ENCODE assay signal across 10 cellular contexts in genomic region chr16:87949071-87949744, GRCh38. TPM values are rescaled to one million over a fixed set of nuclear protein-coding genes. Genes with fewer than 3 reads are reported as not detected.
DNase-seq lines count a peak whose midpoint lies in the region; ATAC-seq, FAIRE-seq and TF ChIP-seq lines count a peak whose summit lies in the region.
"Had no signal": no experiment of that assay in that cellular context is flagged by ENCODE, and none has a peak within 500 bp of the region (broad histone marks: within the 10 kb centered on the region; RNA-seq: fewer than 3 reads in every experiment).

No MANE protein-coding gene starts in this region.

- H3K9me3 Mint-ChIP-seq in activated T-cell treated with anti-CD3 and anti-CD28 coated beads, Interleukin-2, amount 50 U/mL, for 4 hours, result no peaks in the 10 kb centered on the region
- no peaks in the 10 kb centered on the region for H3K9me3 Mint-ChIP-seq in stimulated activated effector memory CD8-positive, alpha-beta T cell treated with anti-CD3 and anti-CD28 coated beads, Interleukin-12 subunit alpha, Interleukin-12 subunit beta, amount 100 ng/mL, for 72 hours

- H3K36me3 ChIP-seq in kidney (ENCODE audit: control insufficient read depth in 1 of 2, insufficient read depth in 2 of 2, low read length in 2 of 2), result no peaks in the 10 kb centered on the region

- peaks cover 30% of the 10 kb centered on the region for H3K4me1 Mint-ChIP-seq in activated T-cell treated with anti-CD3 and anti-CD28 coated beads, Interleukin-2, amount 50 U/mL, for 4 hours (ENCODE audit: low read depth)
- H3K4me1 Mint-ChIP-seq in T-helper 17 cell, result peaks cover 23% of the 10 kb centered on the region
- H3K4me1 Mint-ChIP-seq in stimulated activated effector memory CD8-positive, alpha-beta T cell treated with anti-CD3 and anti-CD28 coated beads, Interleukin-12 subunit alpha, Interleukin-12 subunit beta, amount 100 ng/mL, for 72 hours, result peaks cover 28% of the 10 kb centered on the region

- H3K27ac Mint-ChIP-seq in T-helper 17 cell, result no peak overlapping the region
- no peak overlapping the region for H3K27ac Mint-ChIP-seq in stimulated activated effector memory CD8-positive, alpha-beta T cell treated with anti-CD3 and anti-CD28 coated beads, Interleukin-12 subunit alpha, Interleukin-12 subunit beta, amount 100 ng/mL, for 72 hours

- H3K9ac ChIP-seq in kidney (ENCODE audit: low read length in 2 of 2), result no peak overlapping the region

- TF ChIP-seq CTCF in kidney (IDR thresholded peaks at IDR 0.05; ENCODE audit: borderline replicate concordance, extremely low read depth, insufficient read depth), result no peak

- intact Hi-C loops in kidney (cut with DNase I), result no loop called here

- no peak overlapping the region for H3K4me3 ChIP-seq in kidney (ENCODE audit: low read length in 2 of 2)

- H3K9me3 ChIP-seq in T-helper 17 cell (ENCODE audit: control insufficient read depth, low read length, poor library complexity, severe bottlenecking), result no peaks in the 10 kb centered on the region
- H3K9me3 ChIP-seq in kidney (ENCODE audit: control insufficient read depth in 1 of 2, low read length in 2 of 2), result no peaks in the 10 kb centered on the region

- ATAC-seq in activated T-cell treated with anti-CD3 and anti-CD28 coated beads, Interleukin-2, amount 50 U/mL, for 4 hours, result no peak
- ATAC-seq in T-helper 17 cell, result no peak
- no peak for ATAC-seq in stimulated activated effector memory CD8-positive, alpha-beta T cell treated with anti-CD3 and anti-CD28 coated beads, Interleukin-12 subunit alpha, Interleukin-12 subunit beta, amount 100 ng/mL, for 72 hours
- ATAC-seq in GM19397 (IDR thresholded peaks at IDR 0.05; ENCODE audit: unreplicated experiment), result no peak
- ATAC-seq: left ventricle myocardium superior had no signal

- FAIRE-seq in kidney (lab: Jason Lieb, UNC), result no peak

- no peak for DNase-seq in activated T-cell treated with anti-CD3 and anti-CD28 coated beads, Interleukin-2, amount 50 U/mL, for 4 hours
- DNase-seq in activated T-cell treated with anti-CD3 and anti-CD28 coated beads, Interleukin-2, amount 50 U/mL, for 1 hour, result no peak
- DNase-seq in T-helper 17 cell (no peak), kidney (peak; percentile 55), DMS 273 treated with DMSO at 0.1 percent for 48 hours (lab: John Stamatoyannopoulos, UW) (no peak), iPS-NIHi7 (ENCODE audit: extremely low spot score) (no peak)
- no peak for DNase-seq in stimulated activated effector memory CD8-positive, alpha-beta T cell treated with anti-CD3 and anti-CD28 coated beads, Interleukin-12 subunit alpha, Interleukin-12 subunit beta, amount 100 ng/mL, for 72 hours (ENCODE audit: low spot score in 2 of 2)
- DNase-seq: left ventricle myocardium superior, T1000 had no signal

- H3K4me3 Mint-ChIP-seq in activated T-cell treated with anti-CD3 and anti-CD28 coated beads, Interleukin-2, amount 50 U/mL, for 4 hours, result peak overlapping the region; percentile 31
- H3K4me3 Mint-ChIP-seq in T-helper 17 cell, result peak overlapping the region; percentile 19
- H3K4me3 Mint-ChIP-seq in stimulated activated effector memory CD8-positive, alpha-beta T cell treated with anti-CD3 and anti-CD28 coated beads, Interleukin-12 subunit alpha, Interleukin-12 subunit beta, amount 100 ng/mL, for 72 hours, result peak overlapping the region; percentile 8

- peak overlapping the region in 1 of 2 donors; percentile 23 for H3K27ac ChIP-seq in kidney (ENCODE audit: low read depth in 2 of 2, low read length in 2 of 2)

- peaks cover 3% of the 10 kb centered on the region for H3K27me3 Mint-ChIP-seq in activated T-cell treated with anti-CD3 and anti-CD28 coated beads, Interleukin-2, amount 50 U/mL, for 4 hours (ENCODE audit: low read depth)
- H3K27me3 Mint-ChIP-seq in T-helper 17 cell, result peaks cover 13% of the 10 kb centered on the region

- H3K36me3 Mint-ChIP-seq in activated T-cell treated with anti-CD3 and anti-CD28 coated beads, Interleukin-2, amount 50 U/mL, for 4 hours (ENCODE audit: insufficient read depth), result peaks cover 15% of the 10 kb centered on the region
- H3K36me3 Mint-ChIP-seq in T-helper 17 cell (ENCODE audit: low read depth), result peaks cover 10% of the 10 kb centered on the region
- H3K36me3 Mint-ChIP-seq in stimulated activated effector memory CD8-positive, alpha-beta T cell treated with anti-CD3 and anti-CD28 coated beads, Interleukin-12 subunit alpha, Interleukin-12 subunit beta, amount 100 ng/mL, for 72 hours, result peaks cover 36% of the 10 kb centered on the region

- peaks cover 25 to 36% of the 10 kb centered on the region in 2 donors for H3K4me1 ChIP-seq in kidney (ENCODE audit: control insufficient read depth in 1 of 2, insufficient read depth in 1 of 2, low read depth in 1 of 2, low read length in 2 of 2)

RNA-seq across cellular contexts. Expression of gene BANP, which starts 2.0 kb away (rescaled TPM):
- total RNA-seq in activated T-cell treated with anti-CD3 and anti-CD28 coated beads, Interleukin-2, amount 50 U/mL, for 4 hours, result 10 to 100 TPM; 25.2 to 29.4 (median 25.9) TPM
- total RNA-seq in T-helper 17 cell (10 to 100 TPM; 46.9 to 47.9 TPM), kidney (26.3 TPM)
- polyA plus RNA-seq in kidney (ENCODE audit: insufficient read depth, low read depth, low replicate concordance), result 12.4 TPM

RNA-seq across cellular contexts. Expression of gene CA5A, which starts 12.9 kb away (rescaled TPM):
- under 1 TPM in 1 of 3 donors, not detected in 2; 0.43 TPM for total RNA-seq in activated T-cell treated with anti-CD3 and anti-CD28 coated beads, Interleukin-2, amount 50 U/mL, for 4 hours
- total RNA-seq in T-helper 17 cell, result not detected
- not detected for total RNA-seq in kidney
- not detected for polyA plus RNA-seq in kidney (ENCODE audit: insufficient read depth, low read depth, low replicate concordance)
- total RNA-seq: left ventricle myocardium superior had no signal
